ENCODE assay signal across 8 cellular contexts in the genomic region with DNA sequence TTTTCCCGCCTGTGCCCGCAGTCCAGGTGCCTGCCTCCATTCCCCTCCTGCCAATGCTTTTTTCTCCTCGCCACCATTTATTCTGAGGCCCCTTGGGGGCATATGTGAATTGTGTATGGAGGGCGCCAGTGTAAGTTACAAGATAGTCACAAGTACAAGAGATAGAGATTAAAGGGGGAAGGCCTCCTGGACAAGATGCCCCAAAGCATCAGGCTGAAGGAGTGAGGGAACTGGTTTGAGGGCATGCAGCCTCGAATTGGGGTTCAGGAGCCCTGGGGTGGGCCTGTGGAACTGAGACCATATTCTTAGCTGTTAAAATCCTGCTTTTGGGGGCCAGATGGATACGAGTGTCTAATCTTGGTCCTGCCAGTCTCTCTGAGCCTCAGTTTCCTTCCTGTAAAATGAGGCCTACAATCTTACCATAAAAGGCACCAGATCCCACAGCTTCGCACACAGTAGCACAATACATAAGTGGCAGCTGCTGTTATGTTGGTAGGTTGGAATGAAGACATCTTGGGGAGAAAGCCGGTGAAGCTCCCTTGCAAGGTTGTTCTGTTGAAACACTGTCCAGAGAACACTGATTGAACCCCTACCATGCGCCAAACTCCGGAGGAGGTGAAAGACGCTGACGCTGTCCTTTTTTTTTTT. TPM values are rescaled to one million over a fixed set of nuclear protein-coding genes. Genes with fewer than 3 reads are reported as not detected.
DNase-seq lines count a peak whose midpoint lies in the region; ATAC-seq and TF ChIP-seq lines count a peak whose summit lies in the region.

No MANE protein-coding gene starts in this region.

- H2AFZ ChIP-seq in neural progenitor cell (replicated peaks), result peak overlapping the region; percentile 62

- H3K79me2 ChIP-seq in neural progenitor cell (ENCODE audit: low read depth), result no peaks in the 10 kb centered on the region

- H3K27me3 Mint-ChIP-seq in CD14-positive monocyte (ENCODE audit: low read depth in 3 of 3) (peaks cover 0 to 3% (median 0%) of the 10 kb centered on the region in 3 donors), neural progenitor cell (ENCODE audit: insufficient read depth, low read depth) (peaks cover 3% of the 10 kb centered on the region)

- no peaks in the 10 kb centered on the region for H3K9me3 Mint-ChIP-seq in CD14-positive monocyte
- H3K9me3 Mint-ChIP-seq in neural progenitor cell, result no peaks in the 10 kb centered on the region

- peak overlapping the region in 1 of 2 donors; percentile 80 for H3K4me3 Mint-ChIP-seq in CD14-positive monocyte
- H3K4me3 Mint-ChIP-seq in neural progenitor cell, result peak overlapping the region; percentile 80

- ATAC-seq in HG03457 (IDR thresholded peaks at IDR 0.05; ENCODE audit: unreplicated experiment) (peak; percentile 1), GM21717 (IDR thresholded peaks at IDR 0.05; ENCODE audit: unreplicated experiment) (no peak)

- H3K27ac ChIP-seq in ascending aorta (peak overlapping the region; percentile 81 to 90), neural progenitor cell (no peak overlapping the region)

- H3K4me1 ChIP-seq in ascending aorta (peaks cover 0 to 2% of the 10 kb centered on the region in 2 donors), neural progenitor cell (no peaks in the 10 kb centered on the region)

- TF ChIP-seq CTCF in CD14-positive monocyte (IDR thresholded peaks at IDR 0.05) (peak; percentile 76), ascending aorta (IDR thresholded peaks at IDR 0.05) (no peak), neural progenitor cell (IDR thresholded peaks at IDR 0.05) (peak; percentile 1)

- H3K4me1 Mint-ChIP-seq in CD14-positive monocyte, result peaks cover 13% of the 10 kb centered on the region
- peaks cover 9% of the 10 kb centered on the region for H3K4me1 Mint-ChIP-seq in neural progenitor cell

- H4K20me1 ChIP-seq in neural progenitor cell (ENCODE audit: low read depth), result peaks cover 12% of the 10 kb centered on the region

- H3K36me3 ChIP-seq in ascending aorta (peaks cover 0 to 11% of the 10 kb centered on the region in 2 donors), neural progenitor cell (peaks cover 2% of the 10 kb centered on the region)

- H3K4me3 ChIP-seq in ascending aorta (peak overlapping the region; percentile 79 to 80), neural progenitor cell (no peak overlapping the region)

- H3K9me3 ChIP-seq in ascending aorta (no peaks in the 10 kb centered on the region), neural progenitor cell (ENCODE audit: low read depth) (no peaks in the 10 kb centered on the region)

- H3K36me3 Mint-ChIP-seq in CD14-positive monocyte (peaks cover 15 to 21% of the 10 kb centered on the region in 2 donors), neural progenitor cell (peaks cover 7% of the 10 kb centered on the region)

- peaks cover 39% of the 10 kb centered on the region for H3F3A ChIP-seq in neural progenitor cell (ENCODE audit: low read depth)

- no peak for DNase-seq in CD14-positive monocyte (ENCODE audit: low spot score)
- no peak for DNase-seq in ascending aorta (ENCODE audit: low spot score in 2 of 2)
- no peak for DNase-seq in neural progenitor cell (ENCODE audit: low spot score)
- no peak for DNase-seq in DMS79 treated with DMSO at 0.1 percent for 48 hours (lab: John Stamatoyannopoulos, UW)
- no peak for DNase-seq in NCI-H2107 treated with DMSO at 0.1 percent for 48 hours (lab: John Stamatoyannopoulos, UW; ENCODE audit: unreplicated experiment)
- no peak for DNase-seq in activated CD8-positive, alpha-beta memory T cell treated with anti-CD3 and anti-CD28 coated beads, Interleukin-2, amount 50 U/mL, for 4 hours

- H3K27me3 ChIP-seq in ascending aorta, result no peaks in the 10 kb centered on the region
- H3K27me3 ChIP-seq in neural progenitor cell, result peaks cover 7% of the 10 kb centered on the region

- H3K27ac Mint-ChIP-seq in CD14-positive monocyte (peak overlapping the region in 2 of 7 donors; percentile 36 to 63), neural progenitor cell (no peak overlapping the region)

- intact Hi-C loops in CD14-positive monocyte (cut with micrococcal nuclease) (loop anchor here (5.0 to 10.0 kb wide), 4 partner anchors 192 to 989 kb away; partner anchors contain the start of gene KAT6B (in 1 of the 2)), ascending aorta (cut with DNase I) (loop anchor here (2.0 to 10.0 kb wide), 3 partner anchors 58 to 1082 kb away; partner anchors contain the start of genes ADK and AP3M1)

- no peak overlapping the region for H3K4me2 ChIP-seq in neural progenitor cell

- no peak overlapping the region for H3K9ac ChIP-seq in neural progenitor cell

RNA-seq across cellular contexts. Expression of gene COMTD1, which starts 0.5 kb away (rescaled TPM):
- 10 to 100 TPM; 16.1 to 16.5 TPM for polyA plus RNA-seq in CD14-positive monocyte
- 85.5 TPM for total RNA-seq in ascending aorta
- total RNA-seq in neural progenitor cell (ENCODE audit: low replicate concordance), result 2.1 and 5.3 TPM in 2 replicates

RNA-seq across cellular contexts. Expression of gene VDAC2, which starts 25.7 kb away (rescaled TPM):
- 100 to 1,000 TPM; 139 to 154 TPM for polyA plus RNA-seq in CD14-positive monocyte
- total RNA-seq in ascending aorta (14.4 TPM), neural progenitor cell (ENCODE audit: low replicate concordance) (163 and 341 TPM in 2 replicates)

Comparison
In these comparisons a context has a peak if more than half of its experiments do, and no peak if none do; other contexts are left out.
1. CTCF ChIP-seq: peak in CD14-positive monocyte (single experiment) and neural progenitor cell (single experiment); none in ascending aorta (0 of 3).
2. RNA of gene COMTD1, which starts 0.5 kb away (total RNA-seq): 85.5 TPM in ascending aorta (single experiment); 2.1 to 5.3 TPM in neural progenitor cell; every median in the first group is over 10 times any median in the second.
3. RNA of gene VDAC2, which starts 25.7 kb away (total RNA-seq): 163 to 341 TPM in neural progenitor cell; 14.4 TPM in ascending aorta (single experiment); every median in the first group is over 10 times any median in the second.